In the genomic region with DNA sequence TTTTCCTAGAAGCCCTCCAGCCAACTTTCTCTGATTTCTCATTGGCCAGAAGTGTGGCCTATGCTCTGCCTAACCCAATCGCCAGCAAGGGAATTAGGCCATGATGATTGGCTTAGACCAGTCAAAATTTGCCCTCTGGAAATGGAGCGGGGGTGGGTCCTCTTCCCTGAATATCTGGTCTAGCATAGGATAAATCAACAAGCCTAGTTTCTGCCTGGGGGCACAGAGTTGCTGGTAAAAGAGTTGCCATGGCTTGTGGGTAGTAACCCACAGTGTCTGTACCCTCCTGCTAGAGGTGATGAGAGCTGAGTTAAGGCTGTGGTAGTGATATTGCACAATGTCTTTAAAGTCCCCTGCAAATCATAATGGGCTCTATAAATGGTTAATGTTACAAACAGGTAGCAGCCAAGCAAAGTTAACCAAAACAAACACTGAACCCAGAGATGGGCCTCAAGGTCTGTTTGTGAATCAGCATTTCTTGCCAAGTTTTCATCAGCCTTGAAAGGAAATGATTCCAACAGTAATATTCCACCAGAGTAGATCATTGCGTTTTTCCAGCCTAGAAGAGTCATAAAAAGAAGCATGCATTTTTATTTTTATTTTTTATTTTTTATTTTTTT, we compare ENCODE assay signal across 17 cellular contexts. TPM values are rescaled to one million over a fixed set of nuclear protein-coding genes. Genes with fewer than 3 reads are reported as not detected.
DNase-seq lines count a peak whose midpoint lies in the region; ATAC-seq, FAIRE-seq and TF ChIP-seq lines count a peak whose summit lies in the region.
"Had no signal": no experiment of that assay in that cellular context is flagged by ENCODE, and none has a peak within 500 bp of the region (broad histone marks: within the 10 kb centered on the region; RNA-seq: fewer than 3 reads in every experiment).

No MANE protein-coding gene starts in this region.

- no peak for TF ChIP-seq POLR2A in A549 (IDR thresholded peaks at IDR 0.05; ENCODE audit: low read length)

- peak; percentile 89 to 95 for DNase-seq in A549 (ENCODE audit: low read depth in 1 of 2, low spot score in 1 of 2)
- peak; percentile 93 for DNase-seq in H4 (ENCODE audit: low spot score)
- peak; percentile 85 for DNase-seq in T1000 (lab: John Stamatoyannopoulos, UW)
- peak; percentile 36 to 64 for DNase-seq in foreskin fibroblast
- no peak for DNase-seq in chondrocyte (ENCODE audit: low spot score)
- no peak for DNase-seq in kidney glomerular epithelial cell (lab: John Stamatoyannopoulos, UW)
- DNase-seq in activated CD4-positive, CD25-positive, alpha-beta regulatory T cell treated with anti-CD3 and anti-CD28 coated beads, Interleukin-2, amount 50 U/mL, for 72 hours, result no peak
- DNase-seq: activated CD4-positive, CD25-positive, alpha-beta regulatory T cell; activated naive CD4-positive, alpha-beta T cell treated with Interleukin-2 at 50 U/mL for 16 hours; cortex of kidney; left ventricle myocardium inferior; NCI-H1417 treated with DMSO at 0.1 percent for 48 hours; NCI-H526 treated with DMSO at 0.1 percent for 48 hours had no signal

- POLR2A ChIA-PET in A549 (lab: Yijun Ruan, JAX), result interaction anchor here (1.8 kb wide), 1 partner anchor 66 kb away, joined by 4 read pairs; no protein-coding TSS in a partner anchor

- TF ChIP-seq RAD21 in A549 (conservative IDR thresholded peaks at IDR 0.05 in 1 of 2, IDR thresholded peaks at IDR 0.05 in 1 of 2), result peak in 1 of 2 experiments; percentile 53; a peak in 3 of 5 replicates

- no peak overlapping the region for H3K27ac Mint-ChIP-seq in chondrocyte (ENCODE audit: unreplicated experiment)
- H3K27ac Mint-ChIP-seq: B cell had no signal

- peaks cover 46% of the 10 kb centered on the region for H3K4me1 ChIP-seq in A549
- H3K4me1 ChIP-seq: left ventricle myocardium inferior had no signal

- no peak overlapping the region for H3K4me3 Mint-ChIP-seq in chondrocyte (ENCODE audit: unreplicated experiment)
- H3K4me3 Mint-ChIP-seq: B cell had no signal

- H3K4me1 Mint-ChIP-seq in chondrocyte (ENCODE audit: low read depth), result peaks cover 13% of the 10 kb centered on the region
- H3K4me1 Mint-ChIP-seq: B cell had no signal

- FAIRE-seq in A549 (lab: Jason Lieb, UNC), result peak; percentile 88
- FAIRE-seq: frontal cortex had no signal

- H3K9me3 Mint-ChIP-seq in chondrocyte (ENCODE audit: low read depth), result no peaks in the 10 kb centered on the region

- H3K4me3 ChIP-seq in A549, result no peak overlapping the region
- H3K4me3 ChIP-seq in foreskin fibroblast (ENCODE audit: low read depth in 1 of 2, low read length in 2 of 2), result no peak overlapping the region
- H3K4me3 ChIP-seq: left ventricle myocardium inferior had no signal

- CTCF ChIA-PET in A549 (lab: Yijun Ruan, JAX), result interaction anchor here (1.0 to 4.1 kb wide), 6 partner anchors 13 to 369 kb away, joined by 3 to 18 read pairs (median 6); partner anchors contain the start of gene HNRNPLL

- H3K4me2 ChIP-seq in A549, result peak overlapping the region; percentile 66

- H3K27ac ChIP-seq in A549, result peak overlapping the region; percentile 82 to 90
- H3K27ac ChIP-seq: HL-60, left ventricle myocardium inferior had no signal

- peak; percentile 58 to 78; a peak in 2 of 5 replicates for TF ChIP-seq EP300 in A549 (IDR thresholded peaks at IDR 0.05)

- TF ChIP-seq CTCF in A549 (IDR thresholded peaks at IDR 0.05) (no peak), foreskin fibroblast (IDR thresholded peaks at IDR 0.05; ENCODE audit: low read depth, low read length) (no peak), chondrocyte (IDR thresholded peaks at IDR 0.05) (no peak)

- H3K9me3 ChIP-seq in A549, result no peaks in the 10 kb centered on the region
- H3K9me3 ChIP-seq: left ventricle myocardium inferior had no signal

- no peaks in the 10 kb centered on the region for H3K27me3 Mint-ChIP-seq in chondrocyte (ENCODE audit: low read depth)
- H3K27me3 Mint-ChIP-seq: B cell had no signal

- ATAC-seq in A549 (peak; percentile 90 to 95), GM21619 (IDR thresholded peaks at IDR 0.05; ENCODE audit: unreplicated experiment) (no peak)

- H3K36me3 Mint-ChIP-seq in chondrocyte (ENCODE audit: low read depth), result peaks cover 9% of the 10 kb centered on the region

- WGBS in A549 (ENCODE audit: missing lambda C conversion rate), result 43% methylated on average over 3 of the region's 3 CpGs

TF ChIP-seq in A549, 52 proteins besides CTCF, POLR2A, EP300 and RAD21 (continues in another document):
- TF ChIP-seq GATA3 (IDR thresholded peaks at IDR 0.05; ENCODE audit: borderline replicate concordance) (peak; percentile 77; the same call in 1 of the 2 replicates), JUNB (IDR thresholded peaks at IDR 0.05) (peak; percentile 72), FOSL2 (IDR thresholded peaks at IDR 0.05) (no peak), FOSL2 (CRISPR knock-in tag; IDR thresholded peaks at IDR 0.05) (peak; percentile 66), JUN (IDR thresholded peaks at IDR 0.05) (peak; percentile 93), MYC (IDR thresholded peaks at IDR 0.05; ENCODE audit: borderline replicate concordance, low read length) (no peak), CHD4 (IDR thresholded peaks at IDR 0.05; ENCODE audit: borderline replicate concordance) (0 out of 2 replicates have a peak, but pooled peaks have one; percentile 24), REST (IDR thresholded peaks at IDR 0.05) (no peak), SMC3 (IDR thresholded peaks at IDR 0.05) (peak; percentile 46), RNF2 (IDR thresholded peaks at IDR 0.05; ENCODE audit: borderline replicate concordance, low read depth) (no peak), CHD2 (IDR thresholded peaks at IDR 0.05; ENCODE audit: low read length, partially characterized antibody) (peak; percentile 6), RFX5 (IDR thresholded peaks at IDR 0.05) (peak; percentile 59), CEBPB (IDR thresholded peaks at IDR 0.05) (peak; percentile 97 to 99), MAFK (IDR thresholded peaks at IDR 0.05; ENCODE audit: partially characterized antibody) (peak; percentile 78), BCL3 (IDR thresholded peaks at IDR 0.05) (peak; percentile 55), EHF (CRISPR knock-in tag; IDR thresholded peaks at IDR 0.05) (no peak)
- TF ChIP-seq, protein P1, sequence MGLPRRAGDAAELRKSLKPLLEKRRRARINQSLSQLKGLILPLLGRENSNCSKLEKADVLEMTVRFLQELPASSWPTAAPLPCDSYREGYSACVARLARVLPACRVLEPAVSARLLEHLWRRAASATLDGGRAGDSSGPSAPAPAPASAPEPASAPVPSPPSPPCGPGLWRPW (IDR thresholded peaks at IDR 0.05), result peak; percentile 42; the same call in 1 of the 2 replicates
- TF ChIP-seq, protein P2, sequence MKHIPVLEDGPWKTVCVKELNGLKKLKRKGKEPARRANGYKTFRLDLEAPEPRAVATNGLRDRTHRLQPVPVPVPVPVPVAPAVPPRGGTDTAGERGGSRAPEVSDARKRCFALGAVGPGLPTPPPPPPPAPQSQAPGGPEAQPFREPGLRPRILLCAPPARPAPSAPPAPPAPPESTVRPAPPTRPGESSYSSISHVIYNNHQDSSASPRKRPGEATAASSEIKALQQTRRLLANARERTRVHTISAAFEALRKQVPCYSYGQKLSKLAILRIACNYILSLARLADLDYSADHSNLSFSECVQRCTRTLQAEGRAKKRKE (CRISPR knock-in tag; IDR thresholded peaks at IDR 0.05; ENCODE audit: low read depth), result no peak

RNA-seq across cellular contexts. Expression of gene GALM, which starts 19.3 kb away (rescaled TPM):
- 34.1 and 34.2 TPM in 2 replicates for polyA plus RNA-seq in A549 (2011; rRNA removed)
- 21.7 and 22.7 TPM in 2 replicates for polyA plus RNA-seq in A549 (2012; cell fraction: cytosol; rRNA removed)
- 11.4 and 14.0 TPM in 2 replicates for polyA plus RNA-seq in A549 (2012; cell fraction: nucleus; rRNA removed)
- 23.4 to 36.2 TPM (median 33.4 TPM) in 3 replicates for polyA plus RNA-seq in A549 (2017; fragmentation: RNase III; extraction: RNeasy Plus Mini Kit Qiagen cat#74134 plus additional on column Dnase treatment)
- polyA minus RNA-seq in A549 (2011; rRNA and poly(A)+ RNA removed), result 28.2 and 34.7 TPM in 2 replicates
- total RNA-seq in H4 (2014; rRNA removed; shearing (Covaris generic)), result not detected in 2 replicates
- total RNA-seq in chondrocyte, result 4.7 to 6.5 TPM (median 4.8 TPM) in 3 replicates

Comparison
In these comparisons a context has a peak if more than half of its experiments do, and no peak if none do; other contexts are left out.
1. DNase-seq: peak in A549 (2 of 2), H4 (single experiment), T1000 (single experiment) and foreskin fibroblast (2 of 2); none in chondrocyte (single experiment), kidney glomerular epithelial cell (single experiment) and activated CD4-positive, CD25-positive, alpha-beta regulatory T cell treated with anti-CD3 and anti-CD28 coated beads, Interleukin-2, amount 50 U/mL, for 72 hours (single experiment).